1 cellular context compared by ENCODE assay signal in the genomic region with DNA sequence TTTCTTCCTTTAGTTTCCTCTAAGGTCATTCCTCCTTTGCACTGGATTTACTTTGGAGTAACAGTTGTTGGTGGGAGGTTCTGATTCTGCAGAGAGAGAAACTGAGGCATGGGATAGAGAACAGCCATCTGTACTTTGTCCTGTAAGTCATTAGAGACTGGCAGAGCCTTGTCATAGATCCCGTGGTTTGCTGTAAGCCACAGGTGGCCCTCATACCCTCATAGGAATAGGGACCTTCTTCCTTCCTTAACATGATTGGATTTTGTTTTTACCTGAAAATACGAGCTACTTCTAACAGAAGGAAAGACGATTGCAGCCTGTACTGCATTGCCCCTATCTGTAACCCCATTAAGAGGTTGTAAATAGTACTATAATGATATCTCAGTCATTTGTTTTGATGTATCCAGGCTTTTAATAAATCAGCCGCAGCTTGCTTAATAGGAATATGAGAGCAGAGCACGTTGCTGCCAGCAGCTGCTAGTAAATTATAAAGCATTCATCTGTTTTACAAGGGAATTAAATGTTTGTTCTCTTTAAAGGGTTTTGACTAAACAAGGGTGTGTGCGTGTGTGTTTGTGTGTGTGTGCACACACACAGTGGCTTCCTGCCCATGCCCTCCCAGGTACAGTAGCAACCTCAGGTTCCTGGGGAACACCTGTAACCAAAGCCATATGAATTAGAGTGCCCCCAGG.
A peak's percentile ranks its signal among the peaks of the same experiment; 100 is the strongest.
TF ChIP-seq lines count a peak whose summit lies in the region.

No MANE protein-coding gene starts in this region.

TF ChIP-seq in HEK293, 187 proteins besides CTCF, POLR2A, EP300 and RAD21 (continued from another document):
- TF ChIP-seq, protein P1, sequence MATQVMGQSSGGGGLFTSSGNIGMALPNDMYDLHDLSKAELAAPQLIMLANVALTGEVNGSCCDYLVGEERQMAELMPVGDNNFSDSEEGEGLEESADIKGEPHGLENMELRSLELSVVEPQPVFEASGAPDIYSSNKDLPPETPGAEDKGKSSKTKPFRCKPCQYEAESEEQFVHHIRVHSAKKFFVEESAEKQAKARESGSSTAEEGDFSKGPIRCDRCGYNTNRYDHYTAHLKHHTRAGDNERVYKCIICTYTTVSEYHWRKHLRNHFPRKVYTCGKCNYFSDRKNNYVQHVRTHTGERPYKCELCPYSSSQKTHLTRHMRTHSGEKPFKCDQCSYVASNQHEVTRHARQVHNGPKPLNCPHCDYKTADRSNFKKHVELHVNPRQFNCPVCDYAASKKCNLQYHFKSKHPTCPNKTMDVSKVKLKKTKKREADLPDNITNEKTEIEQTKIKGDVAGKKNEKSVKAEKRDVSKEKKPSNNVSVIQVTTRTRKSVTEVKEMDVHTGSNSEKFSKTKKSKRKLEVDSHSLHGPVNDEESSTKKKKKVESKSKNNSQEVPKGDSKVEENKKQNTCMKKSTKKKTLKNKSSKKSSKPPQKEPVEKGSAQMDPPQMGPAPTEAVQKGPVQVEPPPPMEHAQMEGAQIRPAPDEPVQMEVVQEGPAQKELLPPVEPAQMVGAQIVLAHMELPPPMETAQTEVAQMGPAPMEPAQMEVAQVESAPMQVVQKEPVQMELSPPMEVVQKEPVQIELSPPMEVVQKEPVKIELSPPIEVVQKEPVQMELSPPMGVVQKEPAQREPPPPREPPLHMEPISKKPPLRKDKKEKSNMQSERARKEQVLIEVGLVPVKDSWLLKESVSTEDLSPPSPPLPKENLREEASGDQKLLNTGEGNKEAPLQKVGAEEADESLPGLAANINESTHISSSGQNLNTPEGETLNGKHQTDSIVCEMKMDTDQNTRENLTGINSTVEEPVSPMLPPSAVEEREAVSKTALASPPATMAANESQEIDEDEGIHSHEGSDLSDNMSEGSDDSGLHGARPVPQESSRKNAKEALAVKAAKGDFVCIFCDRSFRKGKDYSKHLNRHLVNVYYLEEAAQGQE (tag by site-specific recombination; IDR thresholded peaks at IDR 0.05): no peak
- 0 out of 2 replicates have a peak, but pooled peaks have one; percentile 43 for TF ChIP-seq ZNF843 (tag by site-specific recombination; IDR thresholded peaks at IDR 0.05)
- TF ChIP-seq SP7 (tag by site-specific recombination; IDR thresholded peaks at IDR 0.05): 0 out of 2 replicates have a peak, but pooled peaks have one; percentile 39
- peak; percentile 40; the same call in 1 of the 2 replicates for TF ChIP-seq SCRT1 (tag by site-specific recombination; IDR thresholded peaks at IDR 0.05; ENCODE audit: borderline replicate concordance)
